In the genomic region with DNA sequence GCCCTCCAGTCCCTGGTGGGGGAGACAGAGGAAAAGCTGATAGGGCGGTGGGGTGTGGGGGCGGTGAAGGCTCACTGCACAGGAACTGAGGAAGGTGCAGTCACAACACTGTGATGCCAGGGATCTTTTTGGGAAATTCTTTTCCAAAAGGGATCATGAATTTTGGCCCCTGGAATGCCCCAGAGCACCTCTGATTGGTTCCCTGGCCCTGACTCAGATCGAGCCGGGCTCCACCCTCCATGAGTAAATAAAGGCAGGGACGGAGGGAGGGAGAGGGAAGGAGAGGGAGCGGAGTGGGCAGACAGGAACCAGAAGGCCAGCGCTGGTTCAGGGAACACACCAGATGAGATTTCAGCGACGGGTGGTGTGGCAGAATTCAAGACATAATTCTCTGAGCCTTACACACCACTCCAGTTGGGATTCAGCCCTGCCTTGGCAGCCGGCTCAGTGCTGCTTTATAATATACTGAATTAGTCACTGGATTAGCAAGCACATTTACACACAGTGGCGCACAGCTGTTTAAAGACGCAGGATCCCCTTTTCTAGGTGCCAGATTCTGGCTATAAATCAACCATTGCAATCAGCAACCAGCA, we compare ENCODE assay signal across 8 cellular contexts.
DNase-seq lines count a peak whose midpoint lies in the region; ATAC-seq and TF ChIP-seq lines count a peak whose summit lies in the region.

No MANE protein-coding gene starts in this region.

- DNase-seq in CD14-positive monocyte (ENCODE audit: low spot score) (no peak), fibroblast of gingiva (ENCODE audit: low read depth) (peak; percentile 97), nephron progenitor cell (peak; percentile 11), SKM-1 treated with dmso at 0.1 percent for 144 hours (lab: John Stamatoyannopoulos, UW; ENCODE audit: unreplicated experiment) (no peak)
- DNase-seq in activated CD4-positive, alpha-beta T cell treated with anti-CD3 and anti-CD28 coated beads for 48 hours = peak; percentile 72

- peaks cover 13 to 21% (median 20%) of the 10 kb centered on the region in 3 donors for H3K27me3 Mint-ChIP-seq in CD14-positive monocyte (ENCODE audit: low read depth in 3 of 3)
- peaks cover 2% of the 10 kb centered on the region for H3K27me3 Mint-ChIP-seq in nephron progenitor cell (ENCODE audit: low read depth, poor library complexity)

- no peaks in the 10 kb centered on the region for H3K27me3 ChIP-seq in HUES6 (ENCODE audit: control insufficient read depth, insufficient read depth, low read length)

- peaks cover 24% of the 10 kb centered on the region for H3K4me1 Mint-ChIP-seq in CD14-positive monocyte
- peaks cover 75% of the 10 kb centered on the region for H3K4me1 Mint-ChIP-seq in nephron progenitor cell

- TF ChIP-seq CTCF in CD14-positive monocyte (IDR thresholded peaks at IDR 0.05) (no peak), nephron progenitor cell (IDR thresholded peaks at IDR 0.05) (no peak)

- H3K4me1 ChIP-seq in HUES6 (ENCODE audit: control insufficient read depth, insufficient read depth, low read length) = peaks cover 21% of the 10 kb centered on the region

- intact Hi-C loops in CD14-positive monocyte (cut with micrococcal nuclease) = no loop called here

- peaks cover 0 to 6% (median 2%) of the 10 kb centered on the region in 7 donors for H3K9me3 Mint-ChIP-seq in CD14-positive monocyte
- no peaks in the 10 kb centered on the region for H3K9me3 Mint-ChIP-seq in nephron progenitor cell

- ATAC-seq in HG03457 (IDR thresholded peaks at IDR 0.05; ENCODE audit: unreplicated experiment) (no peak), HG02623 (IDR thresholded peaks at IDR 0.05; ENCODE audit: unreplicated experiment) (no peak)

- H3K36me3 Mint-ChIP-seq in CD14-positive monocyte = peaks cover 0 to 10% of the 10 kb centered on the region in 2 donors
- H3K36me3 Mint-ChIP-seq in nephron progenitor cell (ENCODE audit: low read depth) = peaks cover 15% of the 10 kb centered on the region

- H3K9me3 ChIP-seq in HUES6 (ENCODE audit: control insufficient read depth, insufficient read depth, low read depth, low read length) = 0 out of 2 replicates have a peak, but pooled peaks cover 2% of the 10 kb centered on the region

- no peak overlapping the region for H3K9ac ChIP-seq in HUES6 (ENCODE audit: low read length)

- peak overlapping the region in 2 of 7 donors; percentile 60 to 64 for H3K27ac Mint-ChIP-seq in CD14-positive monocyte
- H3K27ac Mint-ChIP-seq in nephron progenitor cell = peak overlapping the region; percentile 86

- no peak overlapping the region for H3K27ac ChIP-seq in HUES6 (ENCODE audit: low read depth, low read length)

- H3K4me3 Mint-ChIP-seq in CD14-positive monocyte (peak overlapping the region; percentile 41 to 66), nephron progenitor cell (peak overlapping the region; percentile 49)

- peak overlapping the region; percentile 33 for H3K4me3 ChIP-seq in HUES6 (ENCODE audit: low read depth, low read length)

- H3K36me3 ChIP-seq in HUES6 (ENCODE audit: control insufficient read depth, insufficient read depth, low read length) = no peaks in the 10 kb centered on the region

Comparison
In these comparisons a context has a peak if more than half of its experiments do, and no peak if none do; other contexts are left out.
1. DNase-seq: peak in activated CD4-positive, alpha-beta T cell treated with anti-CD3 and anti-CD28 coated beads for 48 hours (single experiment), fibroblast of gingiva (single experiment) and nephron progenitor cell (single experiment); none in CD14-positive monocyte (single experiment) and SKM-1 treated with dmso at 0.1 percent for 144 hours (single experiment).